ENCODE assay signal across 10 cellular contexts in genomic region chrX:41733939-41734338, GRCh38. TPM values are rescaled to one million over a fixed set of nuclear protein-coding genes. Genes with fewer than 3 reads are reported as not detected.
DNase-seq lines count a peak whose midpoint lies in the region; ATAC-seq and TF ChIP-seq lines count a peak whose summit lies in the region.
"Had no signal": no experiment of that assay in that cellular context is flagged by ENCODE, and none has a peak within 500 bp of the region (broad histone marks: within the 10 kb centered on the region; RNA-seq: fewer than 3 reads in every experiment).

No MANE protein-coding gene starts in this region.

- intact Hi-C loops in activated naive CD4-positive, alpha-beta T cell treated with anti-CD3 and anti-CD28 coated beads for 36 hours (cut with micrococcal nuclease): loop anchor here (1.0 to 10.0 kb wide), 4 partner anchors 25 to 459 kb away; no protein-coding TSS in a partner anchor
- intact Hi-C loops in ovary (cut with DNase I) (no loop called here), spleen (cut with DNase I; ENCODE audit: low total_unique reads) (no loop called here)

- H3K4me3 ChIP-seq in OCI-LY1 (ENCODE audit: low read depth, low read length, poor library complexity, severe bottlenecking): no peak overlapping the region
- no peak overlapping the region for H3K4me3 ChIP-seq in ovary
- no peak overlapping the region for H3K4me3 ChIP-seq in spleen

- peaks cover 68% of the 10 kb centered on the region for H3K4me1 ChIP-seq in OCI-LY1 (ENCODE audit: insufficient read depth, low read length, severe bottlenecking)
- H3K4me1 ChIP-seq in ovary (ENCODE audit: insufficient read depth): no peaks in the 10 kb centered on the region
- peaks cover 0 to 33% (median 7%) of the 10 kb centered on the region in 6 donors for H3K4me1 ChIP-seq in spleen

- no peak for TF ChIP-seq CTCF in OCI-LY1 (IDR thresholded peaks at IDR 0.05; ENCODE audit: low read length)
- TF ChIP-seq CTCF in ovary (IDR thresholded peaks at IDR 0.05): no peak
- no peak for TF ChIP-seq CTCF in spleen (IDR thresholded peaks at IDR 0.05 in 8 of 11, conservative IDR thresholded peaks at IDR 0.05 in 3 of 11)

- peak overlapping the region; percentile 48 for H3K4me2 ChIP-seq in OCI-LY1 (ENCODE audit: low read length)

- H3K27ac ChIP-seq in OCI-LY1 (ENCODE audit: low read depth, low read length, poor library complexity, severe bottlenecking) (peak overlapping the region; percentile 94), ovary (no peak overlapping the region), spleen (peak overlapping the region in 3 of 8 donors; percentile 12 to 38 (median 23))

- H3K36me3 Mint-ChIP-seq in activated naive CD4-positive, alpha-beta T cell treated with anti-CD3 and anti-CD28 coated beads for 36 hours (ENCODE audit: low read depth): peaks cover 2% of the 10 kb centered on the region

- H3F3A ChIP-seq in OCI-LY1 (ENCODE audit: insufficient read depth, low read length): 0 out of 2 replicates have a peak, but pooled peaks cover 4% of the 10 kb centered on the region

- H3K4me3 Mint-ChIP-seq in activated naive CD4-positive, alpha-beta T cell treated with anti-CD3 and anti-CD28 coated beads for 36 hours: no peak overlapping the region
- peak overlapping the region; percentile 68 to 76 for H3K4me3 Mint-ChIP-seq in stimulated activated naive CD8-positive, alpha-beta T cell treated with anti-CD3 and anti-CD28 coated beads, Interleukin-15, amount 100 ng/mL, for 72 hours

- peak; percentile 13 for DNase-seq in activated naive CD4-positive, alpha-beta T cell treated with anti-CD3 and anti-CD28 coated beads for 36 hours
- no peak for DNase-seq in activated naive CD4-positive, alpha-beta T cell (lab: John Stamatoyannopoulos, UW)
- DNase-seq in stimulated activated naive CD8-positive, alpha-beta T cell treated with anti-CD3 and anti-CD28 coated beads, Interleukin-15, amount 100 ng/mL, for 72 hours: peak; percentile 6 to 32
- DNase-seq in ovary: no peak
- no peak for DNase-seq in NCI-H524 (lab: John Stamatoyannopoulos, UW)
- no peak for DNase-seq in spleen
- DNase-seq: KG1 had no signal

- H3K27ac Mint-ChIP-seq in activated naive CD4-positive, alpha-beta T cell treated with anti-CD3 and anti-CD28 coated beads for 36 hours: no peak overlapping the region
- peak overlapping the region in 1 of 2 donors; percentile 67 for H3K27ac Mint-ChIP-seq in stimulated activated naive CD8-positive, alpha-beta T cell treated with anti-CD3 and anti-CD28 coated beads, Interleukin-15, amount 100 ng/mL, for 72 hours
- H3K27ac Mint-ChIP-seq: progenitor cell of endocrine pancreas had no signal

- peak overlapping the region; percentile 36; the same call in 1 of the 2 replicates for H3K9ac ChIP-seq in OCI-LY1 (ENCODE audit: low read length)

- no peaks in the 10 kb centered on the region for H4K20me1 ChIP-seq in OCI-LY1 (ENCODE audit: insufficient read depth, low read length)

- H3K36me3 ChIP-seq in OCI-LY1 (ENCODE audit: insufficient read depth, low read length) (no peaks in the 10 kb centered on the region; the same call in 1 of the 2 replicates), ovary (no peaks in the 10 kb centered on the region), spleen (no peaks in the 10 kb centered on the region)

- H3K9me3 ChIP-seq in OCI-LY1 (ENCODE audit: low read length) (no peaks in the 10 kb centered on the region), ovary (no peaks in the 10 kb centered on the region), spleen (no peaks in the 10 kb centered on the region)

- CTCF ChIA-PET in activated naive CD4-positive, alpha-beta T cell treated with anti-CD3 and anti-CD28 coated beads for 36 hours (lab: Charles Lee): no interaction called here

- ATAC-seq in HG02763 (IDR thresholded peaks at IDR 0.05; ENCODE audit: unreplicated experiment): peak; percentile 94
- ATAC-seq in stimulated activated naive CD8-positive, alpha-beta T cell treated with anti-CD3 and anti-CD28 coated beads, Interleukin-15, amount 100 ng/mL, for 72 hours: peak; percentile 93

- H2AFZ ChIP-seq in OCI-LY1 (ENCODE audit: low read length): no peak overlapping the region

- no peaks in the 10 kb centered on the region for H3K27me3 ChIP-seq in OCI-LY1 (ENCODE audit: insufficient read depth, low read length)
- H3K27me3 ChIP-seq in ovary: no peaks in the 10 kb centered on the region
- peaks cover 0 to 3% (median 0%) of the 10 kb centered on the region in 7 donors for H3K27me3 ChIP-seq in spleen (replicated peaks in 1 of 7)

- WGBS in ovary, 3 donors: 72 to 76% (median 72%) methylated on average over 1 of the region's 1 CpG
- WGBS in spleen, 5 donors: 8 to 42% (median 37%) methylated on average over 1 of the region's 1 CpG

- no peaks in the 10 kb centered on the region for H3K9me3 Mint-ChIP-seq in activated naive CD4-positive, alpha-beta T cell treated with anti-CD3 and anti-CD28 coated beads for 36 hours
- H3K9me3 Mint-ChIP-seq in stimulated activated naive CD8-positive, alpha-beta T cell treated with anti-CD3 and anti-CD28 coated beads, Interleukin-15, amount 100 ng/mL, for 72 hours: no peaks in the 10 kb centered on the region

- H3K79me2 ChIP-seq in OCI-LY1 (ENCODE audit: insufficient read depth, low read length): no peaks in the 10 kb centered on the region

- no peak for TF ChIP-seq POLR2A in ovary (IDR thresholded peaks at IDR 0.05)
- no peak for TF ChIP-seq POLR2A in spleen (IDR thresholded peaks at IDR 0.05)

- TF ChIP-seq EP300 in ovary (IDR thresholded peaks at IDR 0.05): no peak

- H3K4me1 Mint-ChIP-seq in activated naive CD4-positive, alpha-beta T cell treated with anti-CD3 and anti-CD28 coated beads for 36 hours (ENCODE audit: low read depth): peaks cover 19% of the 10 kb centered on the region
- peaks cover 34% of the 10 kb centered on the region for H3K4me1 Mint-ChIP-seq in stimulated activated naive CD8-positive, alpha-beta T cell treated with anti-CD3 and anti-CD28 coated beads, Interleukin-15, amount 100 ng/mL, for 72 hours

- H3K9me2 ChIP-seq in OCI-LY1 (ENCODE audit: low read depth, low read length): no peaks in the 10 kb centered on the region

- H3K27me3 Mint-ChIP-seq in activated naive CD4-positive, alpha-beta T cell treated with anti-CD3 and anti-CD28 coated beads for 36 hours (ENCODE audit: low read depth): no peaks in the 10 kb centered on the region
- H3K27me3 Mint-ChIP-seq in stimulated activated naive CD8-positive, alpha-beta T cell treated with anti-CD3 and anti-CD28 coated beads, Interleukin-15, amount 100 ng/mL, for 72 hours: no peaks in the 10 kb centered on the region
- H3K27me3 Mint-ChIP-seq: progenitor cell of endocrine pancreas had no signal

RNA-seq across cellular contexts. Expression of gene GPR82, which starts 10.0 kb away (rescaled TPM):
- not detected for total RNA-seq in activated naive CD4-positive, alpha-beta T cell treated with anti-CD3 and anti-CD28 coated beads for 36 hours
- total RNA-seq in ovary (under 1 TPM; 0.07 to 0.57 (median 0.13) TPM), spleen (1 to 10 TPM in 1 of 7 donors, under 1 TPM in 6; 0.33 to 1.7 (median 0.51) TPM)
- polyA plus RNA-seq in ovary (under 1 TPM; 0.06 to 0.35 TPM), spleen (under 1 TPM; 0.26 to 0.49 (median 0.26) TPM)
- total RNA-seq: progenitor cell of endocrine pancreas had no signal

RNA-seq across cellular contexts. Expression of gene GPR34, which starts 45.2 kb away (rescaled TPM):
- total RNA-seq in activated naive CD4-positive, alpha-beta T cell treated with anti-CD3 and anti-CD28 coated beads for 36 hours: not detected
- total RNA-seq in ovary (10 to 100 TPM in 1 of 7 donors, 1 to 10 TPM in 6; 3.4 to 16.4 (median 5.5) TPM), spleen (10 to 100 TPM in 6 of 7 donors, 1 to 10 TPM in 1; 7.4 to 45.1 (median 23.7) TPM)
- polyA plus RNA-seq in ovary (10 to 100 TPM in 1 of 2 donors, 1 to 10 TPM in 1; 3.5 to 13.8 TPM), spleen (10 to 100 TPM in 1 of 3 donors, 1 to 10 TPM in 2; 5.5 to 10.1 (median 6.2) TPM)
- total RNA-seq: progenitor cell of endocrine pancreas had no signal

Comparison
In these comparisons a context has a peak if more than half of its experiments do, and no peak if none do; other contexts are left out.
1. DNase-seq: peak in activated naive CD4-positive, alpha-beta T cell treated with anti-CD3 and anti-CD28 coated beads for 36 hours (single experiment) and stimulated activated naive CD8-positive, alpha-beta T cell treated with anti-CD3 and anti-CD28 coated beads, Interleukin-15, amount 100 ng/mL, for 72 hours (2 of 2); none in activated naive CD4-positive, alpha-beta T cell (0 of 4), ovary (0 of 5), NCI-H524 (0 of 2) and spleen (single experiment).
2. RNA of gene GPR34, which starts 45.2 kb away (total RNA-seq): 7.4 to 45.1 TPM in spleen and 3.4 to 16.4 TPM in ovary; not detected in activated naive CD4-positive, alpha-beta T cell treated with anti-CD3 and anti-CD28 coated beads for 36 hours; every median in the first group is over 4 times any median in the second.